Comparison of ENCODE assay signal across 8 cellular contexts in genomic region chr11:44862546-44863101, GRCh38.
DNase-seq lines count a peak whose midpoint lies in the region; ATAC-seq and TF ChIP-seq lines count a peak whose summit lies in the region.

No MANE protein-coding gene starts in this region.

- DNase-seq in activated CD8-positive, alpha-beta memory T cell treated with anti-CD3 and anti-CD28 coated beads, Interleukin-2, amount 10 ng/mL, durations not matched to agents 7 days and 5 days, result no peak
- no peak for DNase-seq in activated CD8-positive, alpha-beta memory T cell treated with anti-CD3 and anti-CD28 coated beads for 24 hours
- peak; percentile 58 for DNase-seq in RPMI8226
- no peak for DNase-seq in fibroblast of lung (ENCODE audit: low read depth in 2 of 2)
- no peak for DNase-seq in DMS 273 (lab: John Stamatoyannopoulos, UW; ENCODE audit: unreplicated experiment)
- DNase-seq in nucleus accumbens (lab: John Stamatoyannopoulos, UW), result no peak

- H2AFZ ChIP-seq in fibroblast of lung (ENCODE audit: low read length), result no peak overlapping the region

- no peak overlapping the region for H3K27ac ChIP-seq in fibroblast of lung (ENCODE audit: insufficient read depth, low read length)
- H3K27ac ChIP-seq in stomach smooth muscle (ENCODE audit: low read length), result peak overlapping the region; percentile 100

- H3K27ac Mint-ChIP-seq in activated CD8-positive, alpha-beta memory T cell treated with anti-CD3 and anti-CD28 coated beads, Interleukin-2, amount 10 ng/mL, durations not matched to agents 7 days and 5 days, result peak overlapping the region; percentile 85

- TF ChIP-seq CTCF in fibroblast of lung (conservative IDR thresholded peaks at IDR 0.05 in 1 of 2, IDR thresholded peaks at IDR 0.05 in 1 of 2; ENCODE audit: low read depth in 1 of 2, low read length in 2 of 2), result no peak

- H3K9me3 Mint-ChIP-seq in activated CD8-positive, alpha-beta memory T cell treated with anti-CD3 and anti-CD28 coated beads, Interleukin-2, amount 10 ng/mL, durations not matched to agents 7 days and 5 days (ENCODE audit: low read depth), result no peaks in the 10 kb centered on the region

- peak overlapping the region; percentile 11 for H3K4me2 ChIP-seq in fibroblast of lung (ENCODE audit: extremely low read depth, insufficient read depth, low read length)

- ATAC-seq in activated CD8-positive, alpha-beta memory T cell treated with anti-CD3 and anti-CD28 coated beads, Interleukin-2, amount 10 ng/mL, durations not matched to agents 7 days and 5 days, result no peak
- no peak for ATAC-seq in HG03432 (IDR thresholded peaks at IDR 0.05; ENCODE audit: unreplicated experiment)

- no peaks in the 10 kb centered on the region for H4K20me1 ChIP-seq in fibroblast of lung (ENCODE audit: control insufficient read depth, extremely low read depth, insufficient read depth, low read length)

- no peaks in the 10 kb centered on the region for H3K79me2 ChIP-seq in fibroblast of lung (ENCODE audit: control insufficient read depth, insufficient read depth, low read length)

- CTCF ChIA-PET in activated CD8-positive, alpha-beta memory T cell treated with anti-CD3 and anti-CD28 coated beads, Interleukin-2, amount 10 ng/mL, durations not matched to agents 7 days and 5 days (lab: Charles Lee), result interaction anchor here (0.9 to 2.2 kb wide), 7 partner anchors 10 to 246 kb away, joined by 3 to 12 read pairs (median 3); no protein-coding TSS in a partner anchor

- H3K4me3 ChIP-seq in fibroblast of lung (replicated peaks in 1 of 4; ENCODE audit: control extremely low read depth in 1 of 4, insufficient read depth in 1 of 4, low read depth in 3 of 4, low read length in 4 of 4), result no peak overlapping the region
- peak overlapping the region in 1 of 2 donors; percentile 8 for H3K4me3 ChIP-seq in stomach smooth muscle (ENCODE audit: low read length in 2 of 2)

- no peaks in the 10 kb centered on the region for H3K36me3 Mint-ChIP-seq in activated CD8-positive, alpha-beta memory T cell treated with anti-CD3 and anti-CD28 coated beads, Interleukin-2, amount 10 ng/mL, durations not matched to agents 7 days and 5 days

- peaks cover 24% of the 10 kb centered on the region for H3K4me1 Mint-ChIP-seq in activated CD8-positive, alpha-beta memory T cell treated with anti-CD3 and anti-CD28 coated beads, Interleukin-2, amount 10 ng/mL, durations not matched to agents 7 days and 5 days

- H3K4me1 ChIP-seq in fibroblast of lung (ENCODE audit: control insufficient read depth, extremely low read depth, insufficient read depth, low read length), result peaks cover 16% of the 10 kb centered on the region
- H3K4me1 ChIP-seq in stomach smooth muscle (ENCODE audit: control insufficient read depth, insufficient read depth, low read length), result peaks cover 79% of the 10 kb centered on the region

- H3K9me3 ChIP-seq in fibroblast of lung (ENCODE audit: control insufficient read depth, insufficient read depth, low read depth, low read length) (no peaks in the 10 kb centered on the region), stomach smooth muscle (ENCODE audit: control insufficient read depth in 2 of 2, low read length in 2 of 2) (no peaks in the 10 kb centered on the region)

- peak overlapping the region; percentile 33 for H3K4me3 Mint-ChIP-seq in activated CD8-positive, alpha-beta memory T cell treated with anti-CD3 and anti-CD28 coated beads, Interleukin-2, amount 10 ng/mL, durations not matched to agents 7 days and 5 days

- H3K36me3 ChIP-seq in fibroblast of lung (ENCODE audit: control insufficient read depth, insufficient read depth, low read length) (no peaks in the 10 kb centered on the region), stomach smooth muscle (ENCODE audit: control insufficient read depth in 2 of 2, insufficient read depth in 2 of 2, low read length in 2 of 2) (no peaks in the 10 kb centered on the region)

- H3K9ac ChIP-seq in fibroblast of lung (ENCODE audit: insufficient read depth, low read length) (no peak overlapping the region), stomach smooth muscle (ENCODE audit: low read length in 2 of 2) (peak overlapping the region; percentile 48 to 50)

- H3K27me3 Mint-ChIP-seq in activated CD8-positive, alpha-beta memory T cell treated with anti-CD3 and anti-CD28 coated beads, Interleukin-2, amount 10 ng/mL, durations not matched to agents 7 days and 5 days, result peaks cover 70% of the 10 kb centered on the region

- peaks cover 13% of the 10 kb centered on the region for H3K27me3 ChIP-seq in fibroblast of lung (ENCODE audit: control insufficient read depth, insufficient read depth, low read length)
- no peaks in the 10 kb centered on the region for H3K27me3 ChIP-seq in stomach smooth muscle (ENCODE audit: control insufficient read depth in 1 of 2, insufficient read depth in 2 of 2, low read length in 2 of 2)
